25 cellular contexts compared by ENCODE assay signal in the genomic region with DNA sequence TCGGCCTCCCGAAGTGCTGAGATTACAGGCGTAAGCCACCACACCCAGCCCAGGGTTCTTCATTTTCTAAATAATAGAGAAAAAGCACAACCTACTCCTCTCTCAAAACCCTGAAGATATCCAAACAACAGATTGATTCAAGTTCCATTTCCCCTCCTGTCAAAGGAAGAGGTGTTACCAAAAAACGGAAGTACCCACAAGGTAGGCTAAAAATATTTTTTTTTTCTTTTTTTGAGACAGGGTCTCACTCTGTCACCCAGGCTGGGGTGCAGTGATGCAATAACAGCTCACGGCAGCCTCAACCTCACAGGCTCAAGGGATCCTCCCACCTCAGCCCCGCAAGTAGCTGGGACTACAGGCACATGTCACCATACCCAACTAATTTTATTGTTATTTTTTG. TPM values are rescaled to one million over a fixed set of nuclear protein-coding genes. Genes with fewer than 3 reads are reported as not detected.
DNase-seq lines count a peak whose midpoint lies in the region; ATAC-seq and TF ChIP-seq lines count a peak whose summit lies in the region.
"Had no signal": no experiment of that assay in that cellular context is flagged by ENCODE, and none has a peak within 500 bp of the region (broad histone marks: within the 10 kb centered on the region; RNA-seq: fewer than 3 reads in every experiment).

No MANE protein-coding gene starts in this region.

- H3K9me3 ChIP-seq in neutrophil (no peaks in the 10 kb centered on the region), testis (no peaks in the 10 kb centered on the region), ovary (no peaks in the 10 kb centered on the region), gastroesophageal sphincter (no peaks in the 10 kb centered on the region)
- H3K9me3 ChIP-seq: BLaER1 treated with 17β-estradiol and CSF1 and Interleukin-3, amounts not matched to agents 10 nM and 100 nM; Caco-2; gastrocnemius medialis; lower lobe of right lung had no signal

- TF ChIP-seq EP300 in ovary (IDR thresholded peaks at IDR 0.05) (no peak), gastroesophageal sphincter (IDR thresholded peaks at IDR 0.05) (no peak)

- TF ChIP-seq POLR2A in NB4 (IDR thresholded peaks at IDR 0.05; ENCODE audit: extremely low read depth, insufficient read length), result no peak
- TF ChIP-seq POLR2A in testis (IDR thresholded peaks at IDR 0.05), result no peak
- no peak for TF ChIP-seq POLR2A in ovary (IDR thresholded peaks at IDR 0.05)
- TF ChIP-seq POLR2A in gastroesophageal sphincter (IDR thresholded peaks at IDR 0.05), result no peak

- no peak for ATAC-seq in activated CD8-positive, alpha-beta T cell treated with anti-CD3 and anti-CD28 coated beads for 36 hours
- no peak for ATAC-seq in gastroesophageal sphincter
- ATAC-seq: activated naive CD4-positive, alpha-beta T cell treated with anti-CD3 and anti-CD28 coated beads, Interleukin-2, amount 50 U/mL, for 72 hours; gastrocnemius medialis; K562; lower lobe of right lung; natural killer cell treated with Interleukin-12 subunit alpha and Interleukin-12 subunit beta and Interleukin-15 and Interleukin-18, amount 100 ng/mL, for 72 hours had no signal

- POLR2A ChIA-PET in activated CD8-positive, alpha-beta T cell treated with anti-CD3 and anti-CD28 coated beads for 36 hours (lab: Charles Lee), result interaction anchor here (1.2 kb wide), 1 partner anchor 20 kb away, joined by 3 read pairs; no protein-coding TSS in a partner anchor

- DNase-seq in NB4 (ENCODE audit: low read depth) (peak; percentile 48), testis (no peak), ovary (no peak), T-helper 1 cell (no peak)
- DNase-seq in activated CD8-positive, alpha-beta T cell treated with anti-CD3 and anti-CD28 coated beads for 36 hours, result no peak
- DNase-seq: activated CD4-positive, alpha-beta memory T cell treated with anti-CD3 and anti-CD28 coated beads for 36 hours; activated CD4-positive, CD25-positive, alpha-beta regulatory T cell treated with anti-CD3 and anti-CD28 coated beads, Interleukin-2, amount 50 U/mL, for 72 hours; activated CD8-positive, alpha-beta memory T cell treated with anti-CD3 and anti-CD28 coated beads, Interleukin-2, amount 50 U/mL, for 48 hours; anterior cingulate cortex; Caco-2; gastrocnemius medialis; hypothalamus; lower lobe of right lung; NCI-H1436; NCI-H226; stimulated activated naive CD4-positive, alpha-beta T cell had no signal

- H3K27ac ChIP-seq in neutrophil (peak overlapping the region; percentile 32), testis (no peak overlapping the region), ovary (no peak overlapping the region), gastroesophageal sphincter (no peak overlapping the region)
- H3K27ac ChIP-seq: BLaER1 treated with 17β-estradiol and CSF1 and Interleukin-3, amounts not matched to agents 10 nM and 100 nM; gastrocnemius medialis; lower lobe of right lung had no signal

- H3K9me3 Mint-ChIP-seq in IgD-negative memory B cell, result no peaks in the 10 kb centered on the region
- H3K9me3 Mint-ChIP-seq in activated CD8-positive, alpha-beta T cell treated with anti-CD3 and anti-CD28 coated beads for 36 hours, result no peaks in the 10 kb centered on the region
- H3K9me3 Mint-ChIP-seq: activated CD4-positive, alpha-beta memory T cell treated with anti-CD3 and anti-CD28 coated beads for 36 hours; activated naive CD4-positive, alpha-beta T cell treated with anti-CD3 and anti-CD28 coated beads, Interleukin-2, amount 50 U/mL, for 72 hours; activated T-helper 1 cell treated with anti-CD3 and anti-CD28 coated beads, Interleukin-12 subunit alpha, Interleukin-12 subunit beta, Interleukin-2, Interleukin-4 antibody, amounts not matched to agents 30 ng/mL and 10 ng/mL and 1 ng/mL, durations not matched to agents 14 hours and 24 hours and 36 hours; natural killer cell treated with Interleukin-12 subunit alpha and Interleukin-12 subunit beta and Interleukin-15 and Interleukin-18, amount 100 ng/mL, for 72 hours; T-helper 1 cell treated with Interleukin-12 subunit alpha and Interleukin-12 subunit beta and Interleukin-4 antibody, amounts not matched to agents 30 μg/mL and 1 μg/mL, for 36 hours had no signal

- H3K27ac Mint-ChIP-seq in IgD-negative memory B cell, result peak overlapping the region; percentile 12 to 88 (median 73)
- H3K27ac Mint-ChIP-seq in activated CD8-positive, alpha-beta T cell treated with anti-CD3 and anti-CD28 coated beads for 36 hours, result peak overlapping the region; percentile 25
- H3K27ac Mint-ChIP-seq: activated CD4-positive, alpha-beta memory T cell treated with anti-CD3 and anti-CD28 coated beads for 36 hours; activated T-helper 1 cell treated with anti-CD3 and anti-CD28 coated beads, Interleukin-12 subunit alpha, Interleukin-12 subunit beta, Interleukin-2, Interleukin-4 antibody, amounts not matched to agents 30 ng/mL and 10 ng/mL and 1 ng/mL, durations not matched to agents 14 hours and 24 hours and 36 hours; natural killer cell treated with Interleukin-12 subunit alpha and Interleukin-12 subunit beta and Interleukin-15 and Interleukin-18, amount 100 ng/mL, for 72 hours; T-helper 1 cell treated with Interleukin-12 subunit alpha and Interleukin-12 subunit beta and Interleukin-4 antibody, amounts not matched to agents 30 μg/mL and 1 μg/mL, for 36 hours had no signal

- CTCF ChIA-PET in activated CD8-positive, alpha-beta T cell treated with anti-CD3 and anti-CD28 coated beads for 36 hours (lab: Charles Lee), result interaction anchor here (1.0 kb wide), 1 partner anchor 19 kb away, joined by 4 read pairs; a partner anchor contains a TSS

- H3K27me3 Mint-ChIP-seq in IgD-negative memory B cell, result no peaks in the 10 kb centered on the region
- no peaks in the 10 kb centered on the region for H3K27me3 Mint-ChIP-seq in activated CD8-positive, alpha-beta T cell treated with anti-CD3 and anti-CD28 coated beads for 36 hours
- H3K27me3 Mint-ChIP-seq: activated CD4-positive, alpha-beta memory T cell treated with anti-CD3 and anti-CD28 coated beads for 36 hours; natural killer cell treated with Interleukin-12 subunit alpha and Interleukin-12 subunit beta and Interleukin-15 and Interleukin-18, amount 100 ng/mL, for 72 hours had no signal

- peaks cover 4 to 12% (median 11%) of the 10 kb centered on the region in 3 donors for H3K4me1 Mint-ChIP-seq in IgD-negative memory B cell
- H3K4me1 Mint-ChIP-seq in activated CD8-positive, alpha-beta T cell treated with anti-CD3 and anti-CD28 coated beads for 36 hours (ENCODE audit: low read depth), result peaks cover 25% of the 10 kb centered on the region

- peaks cover 13% of the 10 kb centered on the region for H3K36me3 Mint-ChIP-seq in IgD-negative memory B cell
- peaks cover 61% of the 10 kb centered on the region for H3K36me3 Mint-ChIP-seq in activated CD8-positive, alpha-beta T cell treated with anti-CD3 and anti-CD28 coated beads for 36 hours (ENCODE audit: low read depth)

- H3K36me3 ChIP-seq in neutrophil, result peaks cover 76% of the 10 kb centered on the region
- H3K36me3 ChIP-seq in testis (ENCODE audit: low read depth, missing control alignments), result no peaks in the 10 kb centered on the region
- H3K36me3 ChIP-seq in ovary, result no peaks in the 10 kb centered on the region
- peaks cover 0 to 100% of the 10 kb centered on the region in 2 donors for H3K36me3 ChIP-seq in gastroesophageal sphincter

- H3K4me3 ChIP-seq in NB4 (ENCODE audit: low read depth, low read length) (no peak overlapping the region), neutrophil (ENCODE audit: low read depth in 1 of 2, low read length in 1 of 2) (no peak overlapping the region), testis (no peak overlapping the region), ovary (no peak overlapping the region), gastroesophageal sphincter (no peak overlapping the region)
- H3K4me3 ChIP-seq: BLaER1 treated with 17β-estradiol and CSF1 and Interleukin-3, amounts not matched to agents 10 nM and 100 nM; gastrocnemius medialis; K562; lower lobe of right lung had no signal

- intact Hi-C loops in activated CD8-positive, alpha-beta T cell treated with anti-CD3 and anti-CD28 coated beads for 36 hours (cut with micrococcal nuclease), result no loop called here
- intact Hi-C loops in testis (cut with DNase I; ENCODE audit: low total_unique reads) (no loop called here), ovary (cut with DNase I) (no loop called here)

- H3K27me3 ChIP-seq in neutrophil (no peaks in the 10 kb centered on the region), testis (no peaks in the 10 kb centered on the region), ovary (no peaks in the 10 kb centered on the region), gastroesophageal sphincter (no peaks in the 10 kb centered on the region)
- H3K27me3 ChIP-seq: BLaER1 treated with 17β-estradiol and CSF1 and Interleukin-3, amounts not matched to agents 10 nM and 100 nM; gastrocnemius medialis had no signal

- H3K4me1 ChIP-seq in neutrophil (ENCODE audit: control insufficient read depth in 1 of 2, insufficient read depth in 1 of 2, low read depth in 1 of 2, low read length in 1 of 2) (peaks cover 5 to 7% of the 10 kb centered on the region in 2 experiments), testis (peaks cover 7% of the 10 kb centered on the region), ovary (ENCODE audit: insufficient read depth) (no peaks in the 10 kb centered on the region), gastroesophageal sphincter (peaks cover 0 to 10% (median 0%) of the 10 kb centered on the region in 3 donors)
- H3K4me1 ChIP-seq: Caco-2, gastrocnemius medialis, lower lobe of right lung had no signal

- peak overlapping the region; percentile 15 to 87 (median 52) for H3K4me3 Mint-ChIP-seq in IgD-negative memory B cell
- H3K4me3 Mint-ChIP-seq in activated CD8-positive, alpha-beta T cell treated with anti-CD3 and anti-CD28 coated beads for 36 hours, result no peak overlapping the region
- H3K4me3 Mint-ChIP-seq: activated CD4-positive, alpha-beta memory T cell treated with anti-CD3 and anti-CD28 coated beads for 36 hours; activated T-helper 1 cell treated with anti-CD3 and anti-CD28 coated beads, Interleukin-12 subunit alpha, Interleukin-12 subunit beta, Interleukin-2, Interleukin-4 antibody, amounts not matched to agents 30 ng/mL and 10 ng/mL and 1 ng/mL, durations not matched to agents 14 hours and 24 hours and 36 hours; natural killer cell treated with Interleukin-12 subunit alpha and Interleukin-12 subunit beta and Interleukin-15 and Interleukin-18, amount 100 ng/mL, for 72 hours; T-helper 1 cell treated with Interleukin-12 subunit alpha and Interleukin-12 subunit beta and Interleukin-4 antibody, amounts not matched to agents 30 μg/mL and 1 μg/mL, for 36 hours had no signal

- 87 to 90% methylated on average over 6 of the region's 6 CpGs for whole genome bisulfite sequencing in testis, 2 donors
- 86 to 91% (median 90%) methylated on average over 6 of the region's 6 CpGs for WGBS in ovary, 3 donors
- 86 to 94% methylated on average over 2 to 6 of the region's 6 CpGs for WGBS in gastroesophageal sphincter (ENCODE audit: low coverage in 1 of 2), 2 donors

- TF ChIP-seq CTCF in NB4 (IDR thresholded peaks at IDR 0.05; ENCODE audit: low read depth, low read length), result no peak
- TF ChIP-seq CTCF in activated CD8-positive, alpha-beta T cell treated with anti-CD3 and anti-CD28 coated beads for 36 hours (IDR thresholded peaks at IDR 0.05), result no peak
- TF ChIP-seq CTCF in neutrophil (IDR thresholded peaks at IDR 0.05), result no peak
- no peak for TF ChIP-seq CTCF in testis (IDR thresholded peaks at IDR 0.05)
- no peak for TF ChIP-seq CTCF in ovary (IDR thresholded peaks at IDR 0.05)
- TF ChIP-seq CTCF in gastroesophageal sphincter (IDR thresholded peaks at IDR 0.05), result no peak

RNA-seq across cellular contexts. Expression of a gene that starts 18.9 kb away (rescaled TPM):
- polyA plus RNA-seq in IgD-negative memory B cell, result 66.3 TPM
- total RNA-seq in activated CD8-positive, alpha-beta T cell treated with anti-CD3 and anti-CD28 coated beads for 36 hours, result 100 to 1,000 TPM; 135 to 140 TPM
- 10 to 100 TPM; 45.0 to 46.5 TPM for total RNA-seq in testis
- 80.6 TPM for polyA plus RNA-seq in testis (ENCODE audit: insufficient read depth, low read depth, low replicate concordance)
- total RNA-seq in ovary, result 10 to 100 TPM; 17.3 to 55.4 (median 41.6) TPM
- polyA plus RNA-seq in ovary, result 10 to 100 TPM; 25.6 to 47.9 TPM
- total RNA-seq in gastroesophageal sphincter, result 10 to 100 TPM; 28.5 to 43.3 (median 31.4) TPM

RNA-seq across cellular contexts. Expression of a gene that starts 23.5 kb away (rescaled TPM):
- polyA plus RNA-seq in IgD-negative memory B cell (35.4 TPM), testis (ENCODE audit: insufficient read depth, low read depth, low replicate concordance) (485 TPM), ovary (10 to 100 TPM; 46.7 to 91.6 TPM)
- total RNA-seq in activated CD8-positive, alpha-beta T cell treated with anti-CD3 and anti-CD28 coated beads for 36 hours, result 10 to 100 TPM; 57.5 to 57.6 TPM
- total RNA-seq in testis (100 to 1,000 TPM; 138 to 142 TPM), ovary (100 to 1,000 TPM in 1 of 7 donors, 10 to 100 TPM in 6; 43.7 to 116 (median 53.9) TPM), gastroesophageal sphincter (100 to 1,000 TPM in 3 of 4 donors, 10 to 100 TPM in 1; 91.1 to 148 (median 140) TPM)

RNA-seq across cellular contexts. Expression of a gene that starts 54.2 kb away (rescaled TPM):
- polyA plus RNA-seq in IgD-negative memory B cell (25.0 TPM), testis (ENCODE audit: insufficient read depth, low read depth, low replicate concordance) (31.1 TPM), ovary (10 to 100 TPM; 10.5 to 11.8 TPM)
- 10 to 100 TPM; 60.7 to 64.2 TPM for total RNA-seq in activated CD8-positive, alpha-beta T cell treated with anti-CD3 and anti-CD28 coated beads for 36 hours
- total RNA-seq in testis (10 to 100 TPM; 38.2 to 42.0 TPM), ovary (10 to 100 TPM; 15.4 to 24.9 (median 20.2) TPM), gastroesophageal sphincter (10 to 100 TPM; 19.0 to 26.3 (median 22.7) TPM)
